Comparison of ENCODE assay signal across 1 cellular context in genomic region chr16:12099451-12100123, GRCh38.
TF ChIP-seq lines count a peak whose summit lies in the region.

No MANE protein-coding gene starts in this region.

TF ChIP-seq in HepG2, 621 proteins besides CTCF, POLR2A, EP300 and RAD21 (continued from another document and continues in another):
- TF ChIP-seq ZNF770 (CRISPR knock-in tag; IDR thresholded peaks at IDR 0.05) (no peak), HDAC2 (CRISPR knock-in tag; IDR thresholded peaks at IDR 0.05) (no peak), DR1 (CRISPR knock-in tag; IDR thresholded peaks at IDR 0.05) (no peak), TGIF2 (CRISPR knock-in tag; IDR thresholded peaks at IDR 0.05) (0 out of 2 replicates have a peak, but pooled peaks have one; percentile 28), ZXDC (CRISPR knock-in tag; IDR thresholded peaks at IDR 0.05) (no peak), ZNF543 (CRISPR knock-in tag; IDR thresholded peaks at IDR 0.05) (no peak), NFYC (CRISPR knock-in tag; IDR thresholded peaks at IDR 0.05) (no peak), EZH2 (conservative IDR thresholded peaks at IDR 0.05; ENCODE audit: low read depth, low read length) (no peak), ZNF839 (CRISPR knock-in tag; IDR thresholded peaks at IDR 0.05; ENCODE audit: borderline replicate concordance) (no peak), PHF21A (CRISPR knock-in tag; IDR thresholded peaks at IDR 0.05) (no peak), ISL2 (CRISPR knock-in tag; IDR thresholded peaks at IDR 0.05) (no peak), HINFP (CRISPR knock-in tag; IDR thresholded peaks at IDR 0.05; ENCODE audit: low read depth) (no peak), ZNF510 (CRISPR knock-in tag; IDR thresholded peaks at IDR 0.05; ENCODE audit: low read depth) (no peak), ZFP36 (IDR thresholded peaks at IDR 0.05; ENCODE audit: borderline replicate concordance, low read depth, low read length, partially characterized antibody) (no peak), ZBTB3 (CRISPR knock-in tag; IDR thresholded peaks at IDR 0.05; ENCODE audit: borderline replicate concordance, low read depth) (no peak), KLF9 (CRISPR knock-in tag; IDR thresholded peaks at IDR 0.05; ENCODE audit: low read depth) (no peak), DZIP1 (CRISPR knock-in tag; IDR thresholded peaks at IDR 0.05) (peak; percentile 79; the same call in 1 of the 2 replicates), MXD1 (CRISPR knock-in tag; IDR thresholded peaks at IDR 0.05) (peak; percentile 84), THAP9 (CRISPR knock-in tag; IDR thresholded peaks at IDR 0.05; ENCODE audit: borderline replicate concordance) (peak; percentile 8; the same call in 1 of the 2 replicates), ZNF512 (CRISPR knock-in tag; IDR thresholded peaks at IDR 0.05) (no peak), FOSL1 (CRISPR knock-in tag; IDR thresholded peaks at IDR 0.05; ENCODE audit: borderline replicate concordance) (no peak), PAF1 (CRISPR knock-in tag; IDR thresholded peaks at IDR 0.05) (no peak), ZNF552 (CRISPR knock-in tag; IDR thresholded peaks at IDR 0.05; ENCODE audit: borderline replicate concordance) (no peak), THRA (CRISPR knock-in tag; IDR thresholded peaks at IDR 0.05; ENCODE audit: borderline replicate concordance) (no peak), ZNF343 (CRISPR knock-in tag; IDR thresholded peaks at IDR 0.05) (no peak), ZNF10 (CRISPR knock-in tag; IDR thresholded peaks at IDR 0.05; ENCODE audit: borderline replicate concordance, low read depth) (no peak), GRHL1 (CRISPR knock-in tag; conservative IDR thresholded peaks at IDR 0.05) (no peak), ZNF281 (CRISPR knock-in tag; IDR thresholded peaks at IDR 0.05; ENCODE audit: borderline replicate concordance) (no peak), LBX2 (CRISPR knock-in tag; IDR thresholded peaks at IDR 0.05; ENCODE audit: borderline replicate concordance) (no peak), ZNF44 (CRISPR knock-in tag; IDR thresholded peaks at IDR 0.05) (no peak), HCFC1 (IDR thresholded peaks at IDR 0.05; ENCODE audit: low read depth, low read length) (no peak), RORA (CRISPR knock-in tag; IDR thresholded peaks at IDR 0.05) (no peak), ZNF652 (CRISPR knock-in tag; IDR thresholded peaks at IDR 0.05; ENCODE audit: borderline replicate concordance, low read depth) (no peak), MED13 (CRISPR knock-in tag; IDR thresholded peaks at IDR 0.05) (no peak), ZFP62 (CRISPR knock-in tag; IDR thresholded peaks at IDR 0.05) (no peak)
